ENCODE assay signal across 1 cellular context in the genomic region with DNA sequence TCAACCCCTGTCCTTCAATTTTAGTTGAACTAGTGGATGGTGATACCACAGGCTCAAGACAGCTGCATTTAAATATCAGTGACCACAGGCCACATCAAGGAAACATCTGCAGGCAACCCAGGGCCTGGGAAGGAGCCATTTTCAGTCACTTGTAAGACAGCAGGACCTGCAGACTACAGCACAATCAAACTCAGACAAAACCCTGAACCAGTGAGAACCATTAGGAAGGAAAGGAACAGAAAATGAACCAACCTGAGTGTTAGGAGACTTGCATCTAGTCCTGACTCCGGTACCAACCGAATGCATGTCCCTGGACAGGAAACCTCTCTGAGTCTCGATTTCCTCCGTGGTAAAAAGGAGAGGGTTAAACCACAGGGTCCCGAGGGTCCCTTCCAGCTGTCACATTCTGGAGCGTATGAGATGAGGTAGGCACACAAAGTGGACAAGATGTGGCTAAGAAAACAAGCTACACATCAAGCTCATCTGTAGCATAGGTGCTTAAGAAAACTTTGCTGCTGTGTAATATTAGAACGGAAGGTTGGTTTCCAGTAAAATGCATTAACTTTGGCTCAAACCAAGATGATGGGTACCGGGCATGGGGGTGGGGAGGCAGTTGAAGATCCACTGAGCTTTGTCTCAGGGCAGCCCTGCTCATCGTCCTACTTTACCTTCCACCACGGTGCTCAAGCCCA.
TF ChIP-seq lines count a peak whose summit lies in the region.

No MANE protein-coding gene starts in this region.

TF ChIP-seq in K562, 482 proteins besides CTCF, POLR2A, EP300 and RAD21 (continues in another document):
- no peak for TF ChIP-seq RBM39 (optimal IDR thresholded peaks at IDR 0.05; ENCODE audit: low read depth, low read length)
- no peak for TF ChIP-seq ZKSCAN1 (IDR thresholded peaks at IDR 0.05; ENCODE audit: low read depth, low read length)
- TF ChIP-seq NR4A1 (CRISPR knock-in tag; IDR thresholded peaks at IDR 0.05) = no peak
- TF ChIP-seq NR4A1 (tag; IDR thresholded peaks at IDR 0.05) = peak; percentile 42; the same call in 1 of the 2 replicates
- TF ChIP-seq, protein P1, sequence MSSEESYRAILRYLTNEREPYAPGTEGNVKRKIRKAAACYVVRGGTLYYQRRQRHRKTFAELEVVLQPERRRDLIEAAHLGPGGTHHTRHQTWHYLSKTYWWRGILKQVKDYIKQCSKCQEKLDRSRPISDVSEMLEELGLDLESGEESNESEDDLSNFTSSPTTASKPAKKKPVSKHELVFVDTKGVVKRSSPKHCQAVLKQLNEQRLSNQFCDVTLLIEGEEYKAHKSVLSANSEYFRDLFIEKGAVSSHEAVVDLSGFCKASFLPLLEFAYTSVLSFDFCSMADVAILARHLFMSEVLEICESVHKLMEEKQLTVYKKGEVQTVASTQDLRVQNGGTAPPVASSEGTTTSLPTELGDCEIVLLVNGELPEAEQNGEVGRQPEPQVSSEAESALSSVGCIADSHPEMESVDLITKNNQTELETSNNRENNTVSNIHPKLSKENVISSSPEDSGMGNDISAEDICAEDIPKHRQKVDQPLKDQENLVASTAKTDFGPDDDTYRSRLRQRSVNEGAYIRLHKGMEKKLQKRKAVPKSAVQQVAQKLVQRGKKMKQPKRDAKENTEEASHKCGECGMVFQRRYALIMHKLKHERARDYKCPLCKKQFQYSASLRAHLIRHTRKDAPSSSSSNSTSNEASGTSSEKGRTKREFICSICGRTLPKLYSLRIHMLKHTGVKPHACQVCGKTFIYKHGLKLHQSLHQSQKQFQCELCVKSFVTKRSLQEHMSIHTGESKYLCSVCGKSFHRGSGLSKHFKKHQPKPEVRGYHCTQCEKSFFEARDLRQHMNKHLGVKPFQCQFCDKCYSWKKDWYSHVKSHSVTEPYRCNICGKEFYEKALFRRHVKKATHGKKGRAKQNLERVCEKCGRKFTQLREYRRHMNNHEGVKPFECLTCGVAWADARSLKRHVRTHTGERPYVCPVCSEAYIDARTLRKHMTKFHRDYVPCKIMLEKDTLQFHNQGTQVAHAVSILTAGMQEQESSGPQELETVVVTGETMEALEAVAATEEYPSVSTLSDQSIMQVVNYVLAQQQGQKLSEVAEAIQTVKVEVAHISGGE (CRISPR knock-in tag; IDR thresholded peaks at IDR 0.05) = no peak
- no peak for TF ChIP-seq ZNF696 (CRISPR knock-in tag; conservative IDR thresholded peaks at IDR 0.05)
- peak; percentile 29 for TF ChIP-seq CHD1 (IDR thresholded peaks at IDR 0.05; ENCODE audit: low read length)
- TF ChIP-seq, protein P2, sequence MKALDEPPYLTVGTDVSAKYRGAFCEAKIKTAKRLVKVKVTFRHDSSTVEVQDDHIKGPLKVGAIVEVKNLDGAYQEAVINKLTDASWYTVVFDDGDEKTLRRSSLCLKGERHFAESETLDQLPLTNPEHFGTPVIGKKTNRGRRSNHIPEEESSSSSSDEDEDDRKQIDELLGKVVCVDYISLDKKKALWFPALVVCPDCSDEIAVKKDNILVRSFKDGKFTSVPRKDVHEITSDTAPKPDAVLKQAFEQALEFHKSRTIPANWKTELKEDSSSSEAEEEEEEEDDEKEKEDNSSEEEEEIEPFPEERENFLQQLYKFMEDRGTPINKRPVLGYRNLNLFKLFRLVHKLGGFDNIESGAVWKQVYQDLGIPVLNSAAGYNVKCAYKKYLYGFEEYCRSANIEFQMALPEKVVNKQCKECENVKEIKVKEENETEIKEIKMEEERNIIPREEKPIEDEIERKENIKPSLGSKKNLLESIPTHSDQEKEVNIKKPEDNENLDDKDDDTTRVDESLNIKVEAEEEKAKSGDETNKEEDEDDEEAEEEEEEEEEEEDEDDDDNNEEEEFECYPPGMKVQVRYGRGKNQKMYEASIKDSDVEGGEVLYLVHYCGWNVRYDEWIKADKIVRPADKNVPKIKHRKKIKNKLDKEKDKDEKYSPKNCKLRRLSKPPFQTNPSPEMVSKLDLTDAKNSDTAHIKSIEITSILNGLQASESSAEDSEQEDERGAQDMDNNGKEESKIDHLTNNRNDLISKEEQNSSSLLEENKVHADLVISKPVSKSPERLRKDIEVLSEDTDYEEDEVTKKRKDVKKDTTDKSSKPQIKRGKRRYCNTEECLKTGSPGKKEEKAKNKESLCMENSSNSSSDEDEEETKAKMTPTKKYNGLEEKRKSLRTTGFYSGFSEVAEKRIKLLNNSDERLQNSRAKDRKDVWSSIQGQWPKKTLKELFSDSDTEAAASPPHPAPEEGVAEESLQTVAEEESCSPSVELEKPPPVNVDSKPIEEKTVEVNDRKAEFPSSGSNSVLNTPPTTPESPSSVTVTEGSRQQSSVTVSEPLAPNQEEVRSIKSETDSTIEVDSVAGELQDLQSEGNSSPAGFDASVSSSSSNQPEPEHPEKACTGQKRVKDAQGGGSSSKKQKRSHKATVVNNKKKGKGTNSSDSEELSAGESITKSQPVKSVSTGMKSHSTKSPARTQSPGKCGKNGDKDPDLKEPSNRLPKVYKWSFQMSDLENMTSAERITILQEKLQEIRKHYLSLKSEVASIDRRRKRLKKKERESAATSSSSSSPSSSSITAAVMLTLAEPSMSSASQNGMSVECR (CRISPR knock-in tag; IDR thresholded peaks at IDR 0.05) = no peak
- TF ChIP-seq ZFX (CRISPR knock-in tag; IDR thresholded peaks at IDR 0.05) = peak; percentile 29; the same call in 1 of the 2 replicates
- no peak for TF ChIP-seq STAT5B (CRISPR knock-in tag; IDR thresholded peaks at IDR 0.05)
- no peak for TF ChIP-seq RFX5 (IDR thresholded peaks at IDR 0.05; ENCODE audit: low read depth, low read length)
- TF ChIP-seq SPI1 (IDR thresholded peaks at IDR 0.05; ENCODE audit: borderline replicate concordance, low read depth, low read length) = no peak
- no peak for TF ChIP-seq BMI1 (IDR thresholded peaks at IDR 0.05; ENCODE audit: low read length)
- no peak for TF ChIP-seq TFAP4 (CRISPR knock-in tag; IDR thresholded peaks at IDR 0.05; ENCODE audit: borderline replicate concordance)
- TF ChIP-seq RBM15 (IDR thresholded peaks at IDR 0.05; ENCODE audit: insufficient read depth, low read length) = no peak
- no peak for TF ChIP-seq ZBTB12 (CRISPR knock-in tag; IDR thresholded peaks at IDR 0.05)
- TF ChIP-seq ZKSCAN8 (CRISPR knock-in tag; IDR thresholded peaks at IDR 0.05) = no peak
- TF ChIP-seq, protein P3, sequence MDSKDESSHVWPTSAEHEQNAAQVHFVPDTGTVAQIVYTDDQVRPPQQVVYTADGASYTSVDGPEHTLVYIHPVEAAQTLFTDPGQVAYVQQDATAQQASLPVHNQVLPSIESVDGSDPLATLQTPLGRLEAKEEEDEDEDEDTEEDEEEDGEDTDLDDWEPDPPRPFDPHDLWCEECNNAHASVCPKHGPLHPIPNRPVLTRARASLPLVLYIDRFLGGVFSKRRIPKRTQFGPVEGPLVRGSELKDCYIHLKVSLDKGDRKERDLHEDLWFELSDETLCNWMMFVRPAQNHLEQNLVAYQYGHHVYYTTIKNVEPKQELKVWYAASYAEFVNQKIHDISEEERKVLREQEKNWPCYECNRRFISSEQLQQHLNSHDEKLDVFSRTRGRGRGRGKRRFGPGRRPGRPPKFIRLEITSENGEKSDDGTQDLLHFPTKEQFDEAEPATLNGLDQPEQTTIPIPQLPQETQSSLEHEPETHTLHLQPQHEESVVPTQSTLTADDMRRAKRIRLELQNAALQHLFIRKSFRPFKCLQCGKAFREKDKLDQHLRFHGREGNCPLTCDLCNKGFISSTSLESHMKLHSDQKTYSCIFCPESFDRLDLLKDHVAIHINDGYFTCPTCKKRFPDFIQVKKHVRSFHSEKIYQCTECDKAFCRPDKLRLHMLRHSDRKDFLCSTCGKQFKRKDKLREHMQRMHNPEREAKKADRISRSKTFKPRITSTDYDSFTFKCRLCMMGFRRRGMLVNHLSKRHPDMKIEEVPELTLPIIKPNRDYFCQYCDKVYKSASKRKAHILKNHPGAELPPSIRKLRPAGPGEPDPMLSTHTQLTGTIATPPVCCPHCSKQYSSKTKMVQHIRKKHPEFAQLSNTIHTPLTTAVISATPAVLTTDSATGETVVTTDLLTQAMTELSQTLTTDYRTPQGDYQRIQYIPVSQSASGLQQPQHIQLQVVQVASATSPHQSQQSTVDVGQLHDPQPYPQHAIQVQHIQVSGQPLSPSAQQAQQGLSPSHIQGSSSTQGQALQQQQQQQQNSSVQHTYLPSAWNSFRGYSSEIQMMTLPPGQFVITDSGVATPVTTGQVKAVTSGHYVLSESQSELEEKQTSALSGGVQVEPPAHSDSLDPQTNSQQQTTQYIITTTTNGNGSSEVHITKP (IDR thresholded peaks at IDR 0.05; ENCODE audit: partially characterized antibody) = peak; percentile 35
- TF ChIP-seq, protein P4, sequence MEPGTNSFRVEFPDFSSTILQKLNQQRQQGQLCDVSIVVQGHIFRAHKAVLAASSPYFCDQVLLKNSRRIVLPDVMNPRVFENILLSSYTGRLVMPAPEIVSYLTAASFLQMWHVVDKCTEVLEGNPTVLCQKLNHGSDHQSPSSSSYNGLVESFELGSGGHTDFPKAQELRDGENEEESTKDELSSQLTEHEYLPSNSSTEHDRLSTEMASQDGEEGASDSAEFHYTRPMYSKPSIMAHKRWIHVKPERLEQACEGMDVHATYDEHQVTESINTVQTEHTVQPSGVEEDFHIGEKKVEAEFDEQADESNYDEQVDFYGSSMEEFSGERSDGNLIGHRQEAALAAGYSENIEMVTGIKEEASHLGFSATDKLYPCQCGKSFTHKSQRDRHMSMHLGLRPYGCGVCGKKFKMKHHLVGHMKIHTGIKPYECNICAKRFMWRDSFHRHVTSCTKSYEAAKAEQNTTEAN (CRISPR knock-in tag; IDR thresholded peaks at IDR 0.05) = no peak
- peak in 1 of 3 experiments; percentile 59 for TF ChIP-seq YY1 (IDR thresholded peaks at IDR 0.05; ENCODE audit: borderline replicate concordance in 1 of 3, control insufficient read depth in 1 of 3, extremely low read depth in 1 of 3, insufficient read depth in 3 of 3, insufficient read length in 1 of 3, insufficient replicate concordance in 2 of 3, low read depth in 1 of 3, low read length in 2 of 3)
- no peak for TF ChIP-seq FOXA1 (IDR thresholded peaks at IDR 0.05; ENCODE audit: borderline replicate concordance)
- no peak for TF ChIP-seq ASH1L (IDR thresholded peaks at IDR 0.05; ENCODE audit: borderline replicate concordance, low read depth, partially characterized antibody)
- peak; percentile 17; the same call in 1 of the 2 replicates for TF ChIP-seq CREB3 (tag; conservative IDR thresholded peaks at IDR 0.05; ENCODE audit: low read depth)
- no peak for TF ChIP-seq ZNF146 (CRISPR knock-in tag; IDR thresholded peaks at IDR 0.05; ENCODE audit: unreplicated experiment)
- TF ChIP-seq HDAC2 (IDR thresholded peaks at IDR 0.05) = no peak
- 0 out of 2 replicates have a peak, but pooled peaks have one; percentile 33 for TF ChIP-seq ZBTB17 (CRISPR knock-in tag; IDR thresholded peaks at IDR 0.05)
- TF ChIP-seq, protein P5, sequence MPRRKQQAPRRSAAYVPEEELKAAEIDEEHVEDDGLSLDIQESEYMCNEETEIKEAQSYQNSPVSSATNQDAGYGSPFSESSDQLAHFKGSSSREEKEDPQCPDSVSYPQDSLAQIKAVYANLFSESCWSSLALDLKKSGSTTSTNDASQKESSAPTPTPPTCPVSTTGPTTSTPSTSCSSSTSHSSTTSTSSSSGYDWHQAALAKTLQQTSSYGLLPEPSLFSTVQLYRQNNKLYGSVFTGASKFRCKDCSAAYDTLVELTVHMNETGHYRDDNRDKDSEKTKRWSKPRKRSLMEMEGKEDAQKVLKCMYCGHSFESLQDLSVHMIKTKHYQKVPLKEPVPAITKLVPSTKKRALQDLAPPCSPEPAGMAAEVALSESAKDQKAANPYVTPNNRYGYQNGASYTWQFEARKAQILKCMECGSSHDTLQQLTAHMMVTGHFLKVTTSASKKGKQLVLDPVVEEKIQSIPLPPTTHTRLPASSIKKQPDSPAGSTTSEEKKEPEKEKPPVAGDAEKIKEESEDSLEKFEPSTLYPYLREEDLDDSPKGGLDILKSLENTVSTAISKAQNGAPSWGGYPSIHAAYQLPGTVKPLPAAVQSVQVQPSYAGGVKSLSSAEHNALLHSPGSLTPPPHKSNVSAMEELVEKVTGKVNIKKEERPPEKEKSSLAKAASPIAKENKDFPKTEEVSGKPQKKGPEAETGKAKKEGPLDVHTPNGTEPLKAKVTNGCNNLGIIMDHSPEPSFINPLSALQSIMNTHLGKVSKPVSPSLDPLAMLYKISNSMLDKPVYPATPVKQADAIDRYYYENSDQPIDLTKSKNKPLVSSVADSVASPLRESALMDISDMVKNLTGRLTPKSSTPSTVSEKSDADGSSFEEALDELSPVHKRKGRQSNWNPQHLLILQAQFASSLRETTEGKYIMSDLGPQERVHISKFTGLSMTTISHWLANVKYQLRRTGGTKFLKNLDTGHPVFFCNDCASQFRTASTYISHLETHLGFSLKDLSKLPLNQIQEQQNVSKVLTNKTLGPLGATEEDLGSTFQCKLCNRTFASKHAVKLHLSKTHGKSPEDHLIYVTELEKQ (CRISPR knock-in tag; IDR thresholded peaks at IDR 0.05) = no peak
- TF ChIP-seq, protein P6, sequence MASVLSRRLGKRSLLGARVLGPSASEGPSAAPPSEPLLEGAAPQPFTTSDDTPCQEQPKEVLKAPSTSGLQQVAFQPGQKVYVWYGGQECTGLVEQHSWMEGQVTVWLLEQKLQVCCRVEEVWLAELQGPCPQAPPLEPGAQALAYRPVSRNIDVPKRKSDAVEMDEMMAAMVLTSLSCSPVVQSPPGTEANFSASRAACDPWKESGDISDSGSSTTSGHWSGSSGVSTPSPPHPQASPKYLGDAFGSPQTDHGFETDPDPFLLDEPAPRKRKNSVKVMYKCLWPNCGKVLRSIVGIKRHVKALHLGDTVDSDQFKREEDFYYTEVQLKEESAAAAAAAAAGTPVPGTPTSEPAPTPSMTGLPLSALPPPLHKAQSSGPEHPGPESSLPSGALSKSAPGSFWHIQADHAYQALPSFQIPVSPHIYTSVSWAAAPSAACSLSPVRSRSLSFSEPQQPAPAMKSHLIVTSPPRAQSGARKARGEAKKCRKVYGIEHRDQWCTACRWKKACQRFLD (CRISPR knock-in tag; IDR thresholded peaks at IDR 0.05) = 0 out of 2 replicates have a peak, but pooled peaks have one; percentile 13
- no peak for TF ChIP-seq GABPB1 (CRISPR knock-in tag; IDR thresholded peaks at IDR 0.05)
- TF ChIP-seq ETS2 (tag; IDR thresholded peaks at IDR 0.05; ENCODE audit: borderline replicate concordance, poor library complexity, severe bottlenecking) = no peak
- TF ChIP-seq TBP (optimal IDR thresholded peaks at IDR 0.05; ENCODE audit: low read depth, low read length) = peak; percentile 13
